ENCODE assay signal across 22 cellular contexts in the genomic region with DNA sequence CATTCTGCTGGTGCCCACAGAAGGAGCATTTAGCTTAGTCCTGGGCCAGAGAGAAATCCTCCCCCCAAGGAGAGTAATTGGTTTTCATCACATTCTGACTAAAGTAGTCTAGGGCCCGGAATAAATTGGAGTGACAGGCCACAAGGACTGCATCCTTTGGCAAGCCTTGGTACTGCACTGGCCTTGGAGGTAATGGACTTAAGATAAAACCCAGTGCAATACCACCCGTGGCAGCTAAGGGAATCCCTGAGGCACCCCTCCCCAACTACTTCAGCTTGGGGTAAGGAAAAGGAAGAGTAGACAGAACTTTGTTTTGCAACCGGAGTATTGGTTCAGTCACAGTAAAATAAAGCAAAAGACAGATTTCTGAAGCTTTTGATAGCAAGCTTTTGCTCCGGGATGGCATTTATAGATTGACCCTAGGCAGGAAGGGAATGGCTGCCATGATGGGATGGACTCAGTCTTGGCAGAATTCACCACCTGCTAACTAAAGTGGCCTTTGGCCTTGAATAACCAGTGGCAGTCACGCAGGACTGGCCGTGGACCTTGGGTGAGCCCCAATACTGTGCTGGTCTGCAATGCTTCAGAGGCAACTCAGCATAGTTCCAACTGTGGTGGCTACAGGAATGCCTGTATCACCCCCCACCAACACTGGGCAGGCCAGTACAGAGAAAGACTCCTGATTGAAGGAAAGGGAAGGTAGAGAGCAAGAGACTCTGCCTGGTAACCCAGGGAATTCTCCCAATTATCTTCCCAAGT.
"Had no signal": no experiment of that assay in that cellular context is flagged by ENCODE, and none has a peak within 500 bp of the region (broad histone marks: within the 10 kb centered on the region; RNA-seq: fewer than 3 reads in every experiment).

No MANE protein-coding gene starts in this region.

- H3K27ac ChIP-seq: colonic mucosa, heart right ventricle, tibial nerve, vagina had no signal

- H3K9me3 ChIP-seq: colonic mucosa, vagina had no signal

- H3K4me3 ChIP-seq: colonic mucosa, heart right ventricle, lung, tibial nerve, vagina had no signal

- DNase-seq: activated CD4-positive, alpha-beta T cell treated with anti-CD3 and anti-CD28 coated beads, Interleukin-2, amount 10 ng/mL, durations not matched to agents 7 days and 5 days; activated CD8-positive, alpha-beta memory T cell treated with anti-CD3 and anti-CD28 coated beads for 24 hours; activated CD8-positive, alpha-beta memory T cell treated with anti-CD3 and anti-CD28 coated beads, Interleukin-2, amount 50 U/mL, for 48 hours; activated effector memory CD4-positive, alpha-beta T cell treated with Interleukin-2 at 50 U/mL for 16 hours; activated naive CD4-positive, alpha-beta T cell treated with anti-CD3 and anti-CD28 coated beads, Interleukin-2, amount 10 ng/mL, durations not matched to agents 7 days and 5 days; activated naive CD8-positive, alpha-beta T cell treated with anti-CD3 and anti-CD28 coated beads, Interleukin-2, amount 50 U/mL, for 24 hours; activated T-cell treated with anti-CD3 and anti-CD28 coated beads, Interleukin-2, amount 50 U/mL, for 48 hours; anterior cingulate cortex; central memory CD4-positive, alpha-beta T cell; colonic mucosa; heart right ventricle; left cardiac atrium; nephron progenitor cell; nucleus accumbens; stimulated activated CD4-positive, alpha-beta T cell treated with anti-CD3 and anti-CD28 coated beads, Interleukin-2, amount 100 ng/mL, for 48 hours; T-helper 1 cell; T1000 had no signal

- H3K36me3 ChIP-seq: colonic mucosa, heart right ventricle, vagina had no signal

- H3K4me1 ChIP-seq: colonic mucosa, vagina had no signal

- H3K27me3 ChIP-seq: colonic mucosa, heart right ventricle, tibial nerve, vagina had no signal

- ATAC-seq: activated CD4-positive, CD25-positive, alpha-beta regulatory T cell treated with anti-CD3 and anti-CD28 coated beads, Interleukin-2, amount 50 U/mL, for 24 hours; activated naive CD8-positive, alpha-beta T cell treated with anti-CD3 and anti-CD28 coated beads, Interleukin-2, amount 50 U/mL, for 24 hours; heart right ventricle; left cardiac atrium had no signal

- FAIRE-seq: frontal cortex had no signal
